In the genomic region with DNA sequence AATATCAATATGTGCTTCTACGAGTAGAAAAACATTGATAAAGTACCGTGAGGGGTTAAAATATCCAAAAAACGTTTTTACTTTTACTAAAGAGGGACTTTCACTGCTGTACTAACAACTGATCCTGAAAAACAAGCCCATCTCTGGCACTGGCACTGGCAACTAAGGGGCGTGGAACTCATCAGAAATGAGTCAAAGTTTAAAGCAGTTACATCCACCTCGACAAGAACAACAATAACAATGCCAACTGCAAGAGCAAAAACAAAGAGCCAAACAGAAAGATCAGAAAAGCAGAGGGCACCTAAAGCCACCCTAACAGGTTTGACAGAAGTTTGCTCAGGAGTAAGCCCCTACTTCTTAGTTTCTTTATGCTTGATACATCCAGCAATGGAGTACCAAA, we compare ENCODE assay signal across 17 cellular contexts. TPM values are rescaled to one million over a fixed set of nuclear protein-coding genes. Genes with fewer than 3 reads are reported as not detected.
A peak's percentile ranks its signal among the peaks of the same experiment; 100 is the strongest.
DNase-seq lines count a peak whose midpoint lies in the region; ATAC-seq, FAIRE-seq and TF ChIP-seq lines count a peak whose summit lies in the region.
"Had no signal": no experiment of that assay in that cellular context is flagged by ENCODE, and none has a peak within 500 bp of the region (broad histone marks: within the 10 kb centered on the region; RNA-seq: fewer than 3 reads in every experiment).

No MANE protein-coding gene starts in this region.

- no peak overlapping the region for H3K4me3 ChIP-seq in breast epithelium
- H3K4me3 ChIP-seq in keratinocyte (ENCODE audit: control insufficient read depth in 2 of 3, extremely low read depth in 1 of 3, insufficient read depth in 2 of 3, low read depth in 1 of 3, low read length in 3 of 3): no peak overlapping the region
- no peak overlapping the region for H3K4me3 ChIP-seq in suprapubic skin
- no peak overlapping the region for H3K4me3 ChIP-seq in OCI-LY7 (ENCODE audit: low read depth, low read length, poor library complexity, severe bottlenecking)
- H3K4me3 ChIP-seq: body of pancreas, right atrium auricular region had no signal

- TF ChIP-seq POLR2A in breast epithelium (IDR thresholded peaks at IDR 0.05) (no peak), suprapubic skin (IDR thresholded peaks at IDR 0.05) (no peak)

- H3K9me1 ChIP-seq in keratinocyte (ENCODE audit: control insufficient read depth, extremely low read depth, insufficient read depth, low read length): no peaks in the 10 kb centered on the region

- TF ChIP-seq CTCF in breast epithelium (IDR thresholded peaks at IDR 0.05): no peak
- no peak for TF ChIP-seq CTCF in keratinocyte (optimal IDR thresholded peaks at IDR 0.05 in 1 of 3, IDR thresholded peaks at IDR 0.05 in 1 of 3, conservative IDR thresholded peaks at IDR 0.05 in 1 of 3; ENCODE audit: extremely low read depth in 1 of 3, insufficient read depth in 2 of 3, low read length in 3 of 3)
- TF ChIP-seq CTCF in suprapubic skin (IDR thresholded peaks at IDR 0.05): no peak
- TF ChIP-seq CTCF in OCI-LY7 (conservative IDR thresholded peaks at IDR 0.05; ENCODE audit: low read length): no peak
- TF ChIP-seq CTCF in nephron progenitor cell (IDR thresholded peaks at IDR 0.05): no peak

- FAIRE-seq in keratinocyte (lab: Jason Lieb, UNC): no peak

- peaks cover 58% of the 10 kb centered on the region for H3K79me2 ChIP-seq in keratinocyte (ENCODE audit: control insufficient read depth, insufficient read depth, low read length)
- peaks cover 55% of the 10 kb centered on the region for H3K79me2 ChIP-seq in OCI-LY7 (ENCODE audit: insufficient read depth, low read depth, low read length)

- dilution Hi-C loops in keratinocyte (cut with MboI; ENCODE audit: extremely low pct_ligation_motif_present, low sequenced_read_pairs): no loop called here

- peak overlapping the region; percentile 5 for H3K27ac Mint-ChIP-seq in activated CD4-positive, alpha-beta T cell treated with anti-CD3 and anti-CD28 coated beads for 36 hours
- no peak overlapping the region for H3K27ac Mint-ChIP-seq in nephron progenitor cell

- H3K4me3 Mint-ChIP-seq in activated CD4-positive, alpha-beta T cell treated with anti-CD3 and anti-CD28 coated beads for 36 hours: no peak overlapping the region
- H3K4me3 Mint-ChIP-seq in nephron progenitor cell: no peak overlapping the region
- H3K4me3 Mint-ChIP-seq: CD4-positive, CD25-positive, alpha-beta regulatory T cell had no signal

- WGBS in suprapubic skin: 40% methylated on average over 5 of the region's 5 CpGs

- H4K20me1 ChIP-seq in keratinocyte (ENCODE audit: control insufficient read depth, extremely low read depth, insufficient read depth, low read length): peaks cover 5% of the 10 kb centered on the region
- H4K20me1 ChIP-seq in OCI-LY7 (ENCODE audit: insufficient read depth, low read length): no peaks in the 10 kb centered on the region; the same call in 1 of the 2 replicates

- H3K36me3 ChIP-seq in breast epithelium: no peaks in the 10 kb centered on the region
- H3K36me3 ChIP-seq in keratinocyte (ENCODE audit: control insufficient read depth in 2 of 2, extremely low read depth in 1 of 2, insufficient read depth in 2 of 2, low read length in 2 of 2): peaks cover 0 to 4% of the 10 kb centered on the region in 2 experiments
- peaks cover 19% of the 10 kb centered on the region for H3K36me3 ChIP-seq in suprapubic skin
- peaks cover 29% of the 10 kb centered on the region; the same call in 1 of the 2 replicates for H3K36me3 ChIP-seq in OCI-LY7 (ENCODE audit: insufficient read depth, low read length)

- intact Hi-C loops in activated CD4-positive, alpha-beta T cell treated with anti-CD3 and anti-CD28 coated beads for 36 hours (cut with DNase I, micrococcal nuclease): no loop called here
- intact Hi-C loops in breast epithelium (cut with DNase I; ENCODE audit: low total_unique reads): no loop called here
- intact Hi-C loops in OCI-LY7 (cut with micrococcal nuclease; ENCODE audit: unreplicated experiment): no loop called here

- CTCF ChIA-PET in activated CD4-positive, alpha-beta T cell treated with anti-CD3 and anti-CD28 coated beads for 36 hours (lab: Charles Lee): interaction anchor here (0.6 to 2.2 kb wide), 3 partner anchors 11 to 127 kb away, joined by 3 to 7 read pairs (median 4); partner anchors contain the start of gene MBTPS1
- CTCF ChIA-PET in OCI-LY7 (lab: Charles Lee; ENCODE audit: unreplicated experiment): no interaction called here

- H3K9me3 Mint-ChIP-seq in activated CD4-positive, alpha-beta T cell treated with anti-CD3 and anti-CD28 coated beads for 36 hours (ENCODE audit: low read depth): no peaks in the 10 kb centered on the region
- H3K9me3 Mint-ChIP-seq in nephron progenitor cell: no peaks in the 10 kb centered on the region
- H3K9me3 Mint-ChIP-seq: CD4-positive, CD25-positive, alpha-beta regulatory T cell had no signal

- H2AFZ ChIP-seq in keratinocyte (ENCODE audit: control insufficient read depth, low read length) (no peak overlapping the region), OCI-LY7 (ENCODE audit: low read length) (no peak overlapping the region)

- H3K9me3 ChIP-seq in breast epithelium (no peaks in the 10 kb centered on the region), keratinocyte (ENCODE audit: control insufficient read depth, low read depth, low read length) (no peaks in the 10 kb centered on the region), suprapubic skin (no peaks in the 10 kb centered on the region), OCI-LY7 (ENCODE audit: low read length) (no peaks in the 10 kb centered on the region)
- H3K9me3 ChIP-seq: body of pancreas, right atrium auricular region had no signal

- H3K27me3 ChIP-seq in breast epithelium: no peaks in the 10 kb centered on the region
- H3K27me3 ChIP-seq in keratinocyte (ENCODE audit: control insufficient read depth, extremely low read depth, insufficient read depth, low read length): no peaks in the 10 kb centered on the region
- H3K27me3 ChIP-seq in suprapubic skin: no peaks in the 10 kb centered on the region
- H3K27me3 ChIP-seq: body of pancreas, right atrium auricular region had no signal

- no peak for DNase-seq in activated CD4-positive, alpha-beta T cell treated with anti-CD3 and anti-CD28 coated beads for 36 hours
- DNase-seq in activated CD4-positive, alpha-beta T cell treated with anti-CD3 and anti-CD28 coated beads, Interleukin-2, amount 50 U/mL, for 48 hours: no peak
- DNase-seq in breast epithelium (ENCODE audit: low spot score in 2 of 2) (no peak), keratinocyte (ENCODE audit: low read depth, low spot score) (no peak), suprapubic skin (ENCODE audit: low spot score in 2 of 2) (no peak), OCI-LY7 (ENCODE audit: low spot score) (no peak), KBM-7 (no peak), nephron progenitor cell (no peak)
- DNase-seq: activated gamma-delta T cell treated with Interleukin-2 at 50 U/mL for 16 hours, body of pancreas, MM.1S, NCI-H1930, NCI-H510A had no signal

- TF ChIP-seq EP300 in suprapubic skin (IDR thresholded peaks at IDR 0.05): no peak

- POLR2A ChIA-PET in activated CD4-positive, alpha-beta T cell treated with anti-CD3 and anti-CD28 coated beads for 36 hours (lab: Charles Lee): interaction anchor here (0.7 kb wide), 1 partner anchor 75 kb away, joined by 6 read pairs; no protein-coding TSS in a partner anchor
- POLR2A ChIA-PET in OCI-LY7 (lab: Charles Lee): interaction anchor here (1.0 kb wide), 1 partner anchor 10 kb away, joined by 4 read pairs; no protein-coding TSS in a partner anchor

- H3K36me3 Mint-ChIP-seq in activated CD4-positive, alpha-beta T cell treated with anti-CD3 and anti-CD28 coated beads for 36 hours (ENCODE audit: low read depth): peaks cover 27% of the 10 kb centered on the region
- H3K36me3 Mint-ChIP-seq in nephron progenitor cell (ENCODE audit: low read depth): peaks cover 12% of the 10 kb centered on the region

- H3K9me2 ChIP-seq in OCI-LY7 (ENCODE audit: insufficient read depth, low read length): no peaks in the 10 kb centered on the region

- H3K4me2 ChIP-seq in keratinocyte (ENCODE audit: control insufficient read depth, extremely low read depth, insufficient read depth, low read depth, low read length) (peak overlapping the region; percentile 3), OCI-LY7 (ENCODE audit: low read length) (no peak overlapping the region)

- no peak overlapping the region for H3K9ac ChIP-seq in keratinocyte (ENCODE audit: control insufficient read depth, extremely low read depth, insufficient read depth, low read length)

- H3K27me3 Mint-ChIP-seq in activated CD4-positive, alpha-beta T cell treated with anti-CD3 and anti-CD28 coated beads for 36 hours: no peaks in the 10 kb centered on the region
- H3K27me3 Mint-ChIP-seq in nephron progenitor cell (ENCODE audit: low read depth, poor library complexity): no peaks in the 10 kb centered on the region
- H3K27me3 Mint-ChIP-seq: CD4-positive, CD25-positive, alpha-beta regulatory T cell had no signal

- H3K4me1 ChIP-seq in breast epithelium (no peaks in the 10 kb centered on the region), keratinocyte (ENCODE audit: control insufficient read depth, extremely low read depth, insufficient read depth, low read length) (peaks cover 18% of the 10 kb centered on the region), suprapubic skin (peaks cover 12% of the 10 kb centered on the region), OCI-LY7 (ENCODE audit: insufficient read depth, low read length, poor library complexity, severe bottlenecking) (no peaks in the 10 kb centered on the region)
- H3K4me1 ChIP-seq: body of pancreas had no signal

- ATAC-seq in activated CD4-positive, alpha-beta T cell treated with anti-CD3 and anti-CD28 coated beads for 36 hours: no peak
- ATAC-seq: body of pancreas had no signal

- H3K27ac ChIP-seq in breast epithelium (peak overlapping the region; percentile 20 to 58), keratinocyte (ENCODE audit: control insufficient read depth, insufficient read depth, low read length) (no peak overlapping the region), suprapubic skin (peak overlapping the region; percentile 36), OCI-LY7 (ENCODE audit: low read depth, low read length, poor library complexity, severe bottlenecking) (no peak overlapping the region)
- H3K27ac ChIP-seq: 22Rv1, body of pancreas, right atrium auricular region had no signal

- in situ Hi-C loops in KBM-7 (cut with MboI; ENCODE audit: low pct_unique_long_range_greater_than_20kb, low sequenced_read_pairs): no loop called here

- BruUV-seq in OCI-LY7 (replicated peaks; lab: Mats Ljungman, UMichigan): no TSS peak

- peaks cover 50% of the 10 kb centered on the region for H3K4me1 Mint-ChIP-seq in activated CD4-positive, alpha-beta T cell treated with anti-CD3 and anti-CD28 coated beads for 36 hours
- H3K4me1 Mint-ChIP-seq in nephron progenitor cell: peaks cover 25% of the 10 kb centered on the region

RNA-seq across cellular contexts. Expression of gene MBTPS1, which starts 13.1 kb away (rescaled TPM):
- total RNA-seq in activated CD4-positive, alpha-beta T cell treated with anti-CD3 and anti-CD28 coated beads for 36 hours: 10 to 100 TPM; 32.0 to 32.2 TPM
- 100 to 1,000 TPM in 2 of 3 donors, 10 to 100 TPM in 1; 95.4 to 142 (median 121) TPM for total RNA-seq in breast epithelium
- 47.5 to 56.0 TPM (median 52.5 TPM) in 3 replicates for polyA plus RNA-seq in keratinocyte
- 52.2 TPM for polyA plus RNA-seq in keratinocyte (2011; ENCODE audit: low read depth)
- 37.7 and 49.6 TPM in 2 replicates for polyA plus RNA-seq in keratinocyte (2011; cell fraction: cytosol; rRNA removed)
- polyA plus RNA-seq in keratinocyte (2011; cell fraction: nucleus; rRNA removed): 102 and 110 TPM in 2 replicates
- 24.9 and 45.0 TPM in 2 replicates for polyA plus RNA-seq in keratinocyte (2012; ENCODE audit: low replicate concordance)
- polyA minus RNA-seq in keratinocyte: 67.1 to 98.1 TPM (median 81.7 TPM) in 3 replicates
- 96.9 TPM for polyA minus RNA-seq in keratinocyte (2011; cell fraction: cytosol; rRNA and poly(A)+ RNA removed)
- polyA minus RNA-seq in keratinocyte (2011; cell fraction: nucleus; rRNA and poly(A)+ RNA removed): 111 and 149 TPM in 2 replicates
- 100 to 1,000 TPM in 1 of 4 donors, 10 to 100 TPM in 3; 70.0 to 116 (median 86.5) TPM for total RNA-seq in suprapubic skin
- 39.4 and 49.6 TPM in 2 replicates for total RNA-seq in OCI-LY7 (2014; rRNA removed; shearing (Covaris generic))
- 65.2 and 71.8 TPM in 2 replicates for total RNA-seq in OCI-LY7 (2022)

RNA-seq across cellular contexts. Expression of gene HSDL1, which starts 41.3 kb away (rescaled TPM):
- 10 to 100 TPM in 1 of 2 experiments, 1 to 10 TPM in 1; 7.4 to 11.4 TPM for total RNA-seq in activated CD4-positive, alpha-beta T cell treated with anti-CD3 and anti-CD28 coated beads for 36 hours
- total RNA-seq in breast epithelium: 10 to 100 TPM; 17.0 to 25.8 (median 21.0) TPM
- 13.3 to 18.1 TPM (median 14.9 TPM) in 3 replicates for polyA plus RNA-seq in keratinocyte
- 15.7 TPM for polyA plus RNA-seq in keratinocyte (2011; ENCODE audit: low read depth)
- polyA plus RNA-seq in keratinocyte (2011; cell fraction: cytosol; rRNA removed): 9.7 and 17.3 TPM in 2 replicates
- 17.7 and 20.8 TPM in 2 replicates for polyA plus RNA-seq in keratinocyte (2011; cell fraction: nucleus; rRNA removed)
- polyA plus RNA-seq in keratinocyte (2012; ENCODE audit: low replicate concordance): 10.2 and 12.5 TPM in 2 replicates
- polyA minus RNA-seq in keratinocyte: 5.1 to 17.3 TPM (median 16.3 TPM) in 3 replicates
- 14.8 TPM for polyA minus RNA-seq in keratinocyte (2011; cell fraction: cytosol; rRNA and poly(A)+ RNA removed)
- 9.0 and 11.0 TPM in 2 replicates for polyA minus RNA-seq in keratinocyte (2011; cell fraction: nucleus; rRNA and poly(A)+ RNA removed)
- total RNA-seq in suprapubic skin: 10 to 100 TPM in 3 of 4 donors, 1 to 10 TPM in 1; 8.3 to 22.8 (median 12.4) TPM
- 15.4 and 16.3 TPM in 2 replicates for total RNA-seq in OCI-LY7 (2014; rRNA removed; shearing (Covaris generic))
- total RNA-seq in OCI-LY7 (2022): 25.1 and 26.9 TPM in 2 replicates

RNA-seq across cellular contexts. Expression of gene DNAAF1, which starts 41.4 kb away (rescaled TPM):
- total RNA-seq in activated CD4-positive, alpha-beta T cell treated with anti-CD3 and anti-CD28 coated beads for 36 hours: under 1 TPM in 1 of 2 experiments, not detected in 1; 0.39 TPM
- total RNA-seq in breast epithelium (1 to 10 TPM in 2 of 3 donors, not detected in 1; 1.2 to 9.5 TPM), suprapubic skin (under 1 TPM in 2 of 4 donors, not detected in 2; 0.72 to 0.89 TPM), OCI-LY7 (2022) (0.24 and 0.34 TPM in 2 replicates)
- polyA plus RNA-seq in keratinocyte: 0.01 TPM in 1 of 3 replicates, not detected in the others
- not detected for polyA plus RNA-seq in keratinocyte (2011; ENCODE audit: low read depth)
- polyA plus RNA-seq in keratinocyte (2011; cell fraction: cytosol; rRNA removed): not detected in 2 replicates
- 0.05 and 0.15 TPM in 2 replicates for polyA plus RNA-seq in keratinocyte (2011; cell fraction: nucleus; rRNA removed)
- 0.03 and 1.4 TPM in 2 replicates for polyA plus RNA-seq in keratinocyte (2012; ENCODE audit: low replicate concordance)
- polyA minus RNA-seq in keratinocyte: not detected in 3 replicates
- not detected for polyA minus RNA-seq in keratinocyte (2011; cell fraction: cytosol; rRNA and poly(A)+ RNA removed)
- polyA minus RNA-seq in keratinocyte (2011; cell fraction: nucleus; rRNA and poly(A)+ RNA removed): not detected in 2 replicates
- 0.08 TPM in 1 of 2 replicates, not detected in the other for total RNA-seq in OCI-LY7 (2014; rRNA removed; shearing (Covaris generic))
- total RNA-seq: Daoy had no signal

Comparison
In these comparisons a context has a peak if more than half of its experiments do, and no peak if none do; other contexts are left out.
1. H3K27ac ChIP-seq: peak in breast epithelium (2 of 2) and suprapubic skin (single experiment); none in keratinocyte (single experiment) and OCI-LY7 (single experiment).